In the genomic region with DNA sequence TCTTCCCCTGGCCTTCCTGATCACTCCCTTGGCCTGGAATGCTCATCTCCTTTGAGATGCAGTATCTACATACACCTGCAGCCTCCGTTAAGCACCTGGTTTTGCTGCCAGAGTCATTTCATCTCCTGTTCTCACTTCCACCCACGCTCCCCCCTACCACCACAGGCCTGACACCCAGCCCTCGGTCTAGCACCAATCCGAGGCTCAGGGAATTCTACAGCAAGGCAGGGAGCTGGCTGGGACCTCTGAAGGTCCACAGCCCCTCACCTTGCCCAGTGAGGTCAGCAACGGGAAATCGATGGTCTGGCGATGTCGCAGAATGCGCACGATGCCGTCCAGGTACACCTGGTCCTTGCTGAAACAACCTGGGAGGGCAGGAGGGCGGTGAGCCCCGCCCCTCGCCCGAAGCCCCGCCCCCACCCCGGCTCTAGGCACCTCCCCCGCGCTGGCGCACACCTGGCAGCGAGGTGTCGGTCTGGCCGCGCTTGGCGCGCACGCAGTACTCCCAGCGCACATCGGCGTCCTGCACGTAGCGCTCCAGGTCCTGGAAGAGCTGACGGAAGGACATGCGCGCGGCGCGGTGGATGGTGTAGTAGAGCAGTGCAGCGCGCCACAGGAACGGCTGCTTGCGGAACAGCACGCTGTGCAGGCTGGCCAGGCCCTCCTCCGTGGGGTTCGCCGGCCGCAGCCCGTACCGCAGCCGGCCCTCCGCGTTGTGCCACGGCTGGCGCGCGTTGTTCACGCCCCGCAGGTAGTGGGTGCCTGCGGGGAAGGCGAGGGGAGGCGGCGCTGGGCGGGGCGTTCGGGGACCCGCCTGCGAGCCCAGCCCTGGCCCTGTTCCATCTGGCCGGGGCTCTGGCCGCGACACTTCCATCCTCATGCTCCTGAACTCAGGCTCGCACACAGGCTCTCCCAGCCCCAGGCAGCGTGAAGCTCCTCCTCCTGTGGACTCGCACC, we compare ENCODE assay signal across 8 cellular contexts. TPM values are rescaled to one million over a fixed set of nuclear protein-coding genes. Genes with fewer than 3 reads are reported as not detected.
A peak's percentile ranks its signal among the peaks of the same experiment; 100 is the strongest.
DNase-seq lines count a peak whose midpoint lies in the region; ATAC-seq and TF ChIP-seq lines count a peak whose summit lies in the region.

No MANE protein-coding gene starts in this region.

- peaks cover 41% of the 10 kb centered on the region for H3K36me3 ChIP-seq in WERI-Rb-1

- H3K27me3 ChIP-seq in WERI-Rb-1 (ENCODE audit: insufficient read depth, low read depth, severe bottlenecking): no peaks in the 10 kb centered on the region

- H3K4me3 ChIP-seq in fibroblast of villous mesenchyme (ENCODE audit: low read depth, low read length) (peak overlapping the region; percentile 41), WERI-Rb-1 (ENCODE audit: low read depth, low read length) (no peak overlapping the region)

- no peak for ATAC-seq in GM18498 (IDR thresholded peaks at IDR 0.05; ENCODE audit: unreplicated experiment)

- TF ChIP-seq CTCF in fibroblast of villous mesenchyme (IDR thresholded peaks at IDR 0.05; ENCODE audit: insufficient read depth, low read depth, low read length) (peak; percentile 14), WERI-Rb-1 (IDR thresholded peaks at IDR 0.05; ENCODE audit: low read depth, low read length) (no peak)

- no peaks in the 10 kb centered on the region for H3K9me3 ChIP-seq in WERI-Rb-1 (ENCODE audit: severe bottlenecking)

- DNase-seq in GM19238 (ENCODE audit: insufficient read length, low spot score) (peak; percentile 60), NCI-H345 (lab: John Stamatoyannopoulos, UW) (peak; percentile 90), fibroblast of villous mesenchyme (ENCODE audit: low read depth) (peak; percentile 57), nucleus accumbens (lab: John Stamatoyannopoulos, UW) (peak in 32 of 56 donors; percentile 27 to 83 (median 46)), midbrain (lab: John Stamatoyannopoulos, UW) (no peak), WERI-Rb-1 (no peak)
- peak; percentile 79 for DNase-seq in activated effector memory CD4-positive, alpha-beta T cell treated with anti-CD3 and anti-CD28 coated beads, Interleukin-2, amount 50 U/mL, for 16 hours

- H3K27ac ChIP-seq in WERI-Rb-1: no peak overlapping the region

RNA-seq across cellular contexts. Expression of a gene that starts 5.7 kb away (rescaled TPM):
- total RNA-seq in fibroblast of villous mesenchyme: 9.3 and 9.9 TPM in 2 replicates

RNA-seq across cellular contexts. Expression of a gene that starts 7.7 kb away (rescaled TPM):
- total RNA-seq in fibroblast of villous mesenchyme: 11.7 and 12.2 TPM in 2 replicates

RNA-seq across cellular contexts. Expression of a gene that starts 11.9 kb away (rescaled TPM):
- not detected in 2 replicates for total RNA-seq in fibroblast of villous mesenchyme

RNA-seq across cellular contexts. Expression of a gene that starts 13.5 kb away (rescaled TPM):
- 2.6 and 3.0 TPM in 2 replicates for total RNA-seq in fibroblast of villous mesenchyme

RNA-seq across cellular contexts. Expression of a gene that starts 13.9 kb away (rescaled TPM):
- total RNA-seq in fibroblast of villous mesenchyme: 64.1 and 75.1 TPM in 2 replicates

Comparison
In these comparisons a context has a peak if more than half of its experiments do, and no peak if none do; other contexts are left out.
1. DNase-seq: peak in GM19238 (single experiment), NCI-H345 (single experiment), activated effector memory CD4-positive, alpha-beta T cell treated with anti-CD3 and anti-CD28 coated beads, Interleukin-2, amount 50 U/mL, for 16 hours (single experiment), fibroblast of villous mesenchyme (single experiment) and nucleus accumbens (32 of 56); none in midbrain (single experiment) and WERI-Rb-1 (single experiment).